ENCODE assay signal across 8 cellular contexts in the genomic region with DNA sequence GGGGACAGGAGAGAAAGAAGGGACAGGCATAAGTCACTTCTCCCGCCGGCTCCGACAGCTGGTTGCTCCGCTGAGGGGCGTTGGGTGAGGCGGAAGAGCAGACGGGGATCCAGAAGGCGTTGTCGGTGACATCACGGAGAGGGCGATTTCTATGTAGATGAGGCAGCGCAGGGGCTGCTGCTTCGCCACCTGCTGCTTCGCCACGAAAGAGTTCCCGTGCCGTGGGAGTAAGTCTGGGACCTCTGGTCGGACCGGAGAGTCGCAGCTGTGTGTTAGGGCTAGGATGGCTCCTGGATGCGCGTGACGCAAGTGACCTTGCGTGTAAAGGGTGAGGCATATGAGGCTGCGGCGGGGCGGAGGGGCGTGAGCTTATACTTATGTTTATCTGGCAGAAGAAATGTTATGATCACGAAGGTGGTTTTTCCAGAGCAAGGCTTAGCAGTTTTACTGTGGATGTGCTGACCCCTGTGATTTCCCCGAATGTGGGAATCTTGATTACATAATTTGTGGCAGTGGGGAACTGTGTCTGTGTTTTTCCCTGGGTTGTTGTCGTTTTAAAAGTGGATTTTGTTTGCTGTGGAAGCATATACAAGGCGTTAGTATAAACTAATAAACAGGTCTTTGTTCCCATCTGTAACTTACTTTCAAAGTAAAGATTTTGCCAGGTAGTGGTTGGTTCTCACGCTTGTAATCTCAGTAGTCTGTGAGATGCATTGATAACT. TPM values are rescaled to one million over a fixed set of nuclear protein-coding genes. Genes with fewer than 3 reads are reported as not detected.
DNase-seq lines count a peak whose midpoint lies in the region; ATAC-seq and TF ChIP-seq lines count a peak whose summit lies in the region.
"Not testable (repeated sequence)": the region's sequence is repeated elsewhere in the genome, so short reads cannot be mapped to it uniquely, and the experiment has no call there.

No MANE protein-coding gene starts in this region.

- H3K27ac ChIP-seq in HL-60 (replicated peaks), result peak overlapping the region; percentile 99
- H3K27ac ChIP-seq in PC-9, result peak overlapping the region; percentile 85

- H2AFZ ChIP-seq in PC-9, result peak overlapping the region; percentile 76

- DNase-seq in Caco-2 (peak; percentile 79 to 88), HL-60 (ENCODE audit: low read depth in 1 of 2, low spot score in 1 of 2) (peak; percentile 60 to 86), PC-9 (peak; percentile 75 to 97)
- DNase-seq in activated T-cell treated with anti-CD3 and anti-CD28 coated beads, Interleukin-2, amount 50 U/mL, for 48 hours, result peak; percentile 89 to 93
- peak; percentile 55 for DNase-seq in stimulated activated CD8-positive, alpha-beta memory T cell treated with anti-CD3 and anti-CD28 coated beads, Interleukin-15, amount 100 ng/mL, for 24 hours (ENCODE audit: low read depth)

- not testable (repeated sequence) for H3K9me3 Mint-ChIP-seq in Caco-2 (ENCODE audit: unreplicated experiment)

- ATAC-seq in GM21390 (IDR thresholded peaks at IDR 0.05; ENCODE audit: unreplicated experiment), result peak; percentile 81
- ATAC-seq in esophagus mucosa, result peak; percentile 81

- H3K79me2 ChIP-seq in PC-9 (ENCODE audit: low read depth), result not testable (repeated sequence)

- peaks cover 11% of the 10 kb centered on the region for H3K36me3 Mint-ChIP-seq in Caco-2 (ENCODE audit: insufficient read depth, unreplicated experiment)

- TF ChIP-seq CTCF in Caco-2 (IDR thresholded peaks at IDR 0.05; ENCODE audit: insufficient read depth in 1 of 2, low read depth in 1 of 2, low read length in 1 of 2, severe bottlenecking in 1 of 2, unreplicated experiment in 1 of 2); HL-60 (IDR thresholded peaks at IDR 0.05; ENCODE audit: insufficient read depth, low read length); PC-9 (conservative IDR thresholded peaks at IDR 0.05): not testable (repeated sequence)

- H3K27me3 Mint-ChIP-seq in Caco-2 (ENCODE audit: insufficient read depth, unreplicated experiment), result not testable (repeated sequence)

- POLR2A ChIA-PET in Caco-2 (lab: Charles Lee), result not testable (repeated sequence)
- POLR2A ChIA-PET in PC-9 (lab: Charles Lee; ENCODE audit: unreplicated experiment), result interaction anchor here (0.6 kb wide), 1 partner anchor 92 kb away, joined by 5 read pairs; no protein-coding TSS in a partner anchor

- peak overlapping the region; percentile 81 for H3K4me3 Mint-ChIP-seq in Caco-2 (ENCODE audit: unreplicated experiment)

- not testable (repeated sequence) for H3K4me1 Mint-ChIP-seq in Caco-2 (ENCODE audit: low read depth, unreplicated experiment)

- not testable (repeated sequence) for H3K4me1 ChIP-seq in Caco-2; PC-9 (replicated peaks; ENCODE audit: insufficient read depth); mucosa of stomach (ENCODE audit: control insufficient read depth, insufficient read depth, low read length)

- H3K4me3 ChIP-seq in Caco-2 (ENCODE audit: low read depth, low read length) (peak overlapping the region; percentile 34), HL-60 (replicated peaks; ENCODE audit: insufficient read depth, low read length) (peak overlapping the region; percentile 32), PC-9 (peak overlapping the region; percentile 61)
- not testable (repeated sequence) for H3K4me3 ChIP-seq in mucosa of stomach (ENCODE audit: low read length)

- TSS peak; percentile 100 for BruUV-seq in Caco-2 (replicated peaks; lab: Mats Ljungman, UMichigan)
- BruUV-seq in PC-9 (replicated peaks; lab: Mats Ljungman, UMichigan), result TSS peak; percentile 100

- not testable (repeated sequence) for H3F3A ChIP-seq in PC-9 (ENCODE audit: insufficient read depth, low read depth)

- intact Hi-C loops in Caco-2 (cut with micrococcal nuclease; ENCODE audit: unreplicated experiment); PC-9 (cut with micrococcal nuclease; ENCODE audit: unreplicated experiment): not testable (repeated sequence)

- not testable (repeated sequence) for H3K9me3 ChIP-seq in Caco-2; PC-9 (ENCODE audit: insufficient read depth, low read depth); mucosa of stomach (ENCODE audit: control insufficient read depth, low read length)

- not testable (repeated sequence) for H4K20me1 ChIP-seq in PC-9 (ENCODE audit: insufficient read depth)

- H3K36me3 ChIP-seq in Caco-2 (ENCODE audit: control insufficient read depth, insufficient read depth, low read length); PC-9 (ENCODE audit: low read depth); mucosa of stomach (ENCODE audit: control insufficient read depth, insufficient read depth, low read length): not testable (repeated sequence)

- H3K9me2 ChIP-seq in PC-9 (ENCODE audit: insufficient read depth), result not testable (repeated sequence)

- peak overlapping the region; percentile 100 for H3K27ac Mint-ChIP-seq in Caco-2 (ENCODE audit: unreplicated experiment)

- not testable (repeated sequence) for H3K27me3 ChIP-seq in Caco-2 (replicated peaks; ENCODE audit: control insufficient read depth, insufficient read depth, low read length); HL-60 (ENCODE audit: insufficient read depth, poor library complexity, severe bottlenecking); PC-9 (ENCODE audit: insufficient read depth, low read depth); mucosa of stomach (ENCODE audit: control insufficient read depth, insufficient read depth, low read length)

- CTCF ChIA-PET in Caco-2 (lab: Charles Lee); PC-9 (lab: Charles Lee): not testable (repeated sequence)

- peak overlapping the region; percentile 73 for H3K9ac ChIP-seq in mucosa of stomach (ENCODE audit: low read length)

- H3K4me2 ChIP-seq in PC-9, result peak overlapping the region; percentile 81

RNA-seq across cellular contexts. Expression of gene PPIAL4A, which starts 52.8 kb away (rescaled TPM):
- total RNA-seq in Caco-2 (2022), result not detected in 2 replicates
- total RNA-seq in PC-9 (2021), result not detected in 2 replicates
- total RNA-seq in esophagus mucosa, result not detected
